In the genomic region with DNA sequence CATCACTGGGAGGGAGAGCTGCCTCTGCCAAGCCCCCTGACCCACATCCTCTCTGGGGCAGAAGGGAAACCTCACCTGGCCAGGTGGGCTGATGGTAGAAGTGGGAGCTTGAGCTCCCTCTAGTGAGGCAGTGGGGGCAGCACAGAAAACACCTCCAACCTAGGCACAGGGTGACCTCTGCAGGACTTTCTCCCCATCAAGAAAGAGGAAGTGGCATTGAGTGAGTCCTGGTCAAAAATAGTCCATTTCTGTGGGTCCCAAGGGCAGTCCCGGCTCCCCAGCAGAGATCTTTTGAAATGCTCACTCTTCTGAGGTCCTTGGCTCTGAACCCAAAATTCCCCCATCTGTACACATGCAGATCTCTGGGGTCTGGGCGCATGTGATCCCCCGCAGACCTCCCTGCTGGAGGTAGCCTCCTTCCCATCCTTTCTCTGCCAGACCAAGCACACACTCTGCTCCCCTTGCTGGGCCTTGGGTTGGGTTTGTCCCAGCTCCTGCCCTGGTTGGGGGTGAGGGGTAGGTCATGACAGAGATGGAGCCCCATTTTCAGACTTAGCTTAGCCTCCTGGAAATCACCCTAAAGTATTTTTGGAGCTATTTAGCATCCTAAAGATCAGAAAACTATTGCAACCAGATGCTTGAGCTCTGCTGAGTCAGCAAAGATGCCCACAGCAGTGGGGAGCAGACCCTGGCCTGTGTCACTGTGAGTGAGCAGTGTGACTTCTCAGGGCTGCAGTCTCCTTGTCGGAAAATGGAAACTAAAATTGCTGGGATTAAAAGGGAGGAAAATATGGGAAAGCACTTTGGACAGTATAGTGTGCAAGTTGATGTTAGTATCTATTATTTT, we compare ENCODE assay signal across 9 cellular contexts. TPM values are rescaled to one million over a fixed set of nuclear protein-coding genes. Genes with fewer than 3 reads are reported as not detected.
DNase-seq lines count a peak whose midpoint lies in the region; ATAC-seq and TF ChIP-seq lines count a peak whose summit lies in the region.
"Had no signal": no experiment of that assay in that cellular context is flagged by ENCODE, and none has a peak within 500 bp of the region (broad histone marks: within the 10 kb centered on the region; RNA-seq: fewer than 3 reads in every experiment).

No MANE protein-coding gene starts in this region.

- no peaks in the 10 kb centered on the region for H3K36me3 Mint-ChIP-seq in CD4-positive, alpha-beta memory T cell

- no peaks in the 10 kb centered on the region for H3K36me3 ChIP-seq in CD4-positive, alpha-beta memory T cell (ENCODE audit: insufficient read depth, low read length)
- H3K36me3 ChIP-seq in esophagus squamous epithelium = no peaks in the 10 kb centered on the region

- no peaks in the 10 kb centered on the region for H3K9me3 ChIP-seq in CD4-positive, alpha-beta memory T cell (ENCODE audit: control insufficient read depth in 1 of 2, low read length in 2 of 2)
- no peaks in the 10 kb centered on the region for H3K9me3 ChIP-seq in esophagus squamous epithelium

- intact Hi-C loops in CD4-positive, alpha-beta memory T cell (cut with micrococcal nuclease) = loop anchor here (1.0 kb wide), 6 partner anchors 65 to 239 kb away; no protein-coding TSS in a partner anchor
- intact Hi-C loops in esophagus squamous epithelium (cut with DNase I) = no loop called here

- no peaks in the 10 kb centered on the region for H3K27me3 ChIP-seq in CD4-positive, alpha-beta memory T cell (ENCODE audit: insufficient read depth, low read length)
- peaks cover 0 to 4% (median 0%) of the 10 kb centered on the region in 4 donors for H3K27me3 ChIP-seq in esophagus squamous epithelium

- H3K27ac ChIP-seq in CD4-positive, alpha-beta memory T cell (ENCODE audit: low read depth, low read length) = peak overlapping the region; percentile 8
- H3K27ac ChIP-seq in esophagus squamous epithelium = no peak overlapping the region

- peak; percentile 89 for ATAC-seq in GM21390 (IDR thresholded peaks at IDR 0.05; ENCODE audit: unreplicated experiment)

- DNase-seq in CD4-positive, alpha-beta memory T cell = peak; percentile 64 to 72 (median 70)
- DNase-seq in HT1080 (ENCODE audit: low read depth) = peak; percentile 22
- DNase-seq in activated CD4-positive, alpha-beta T cell treated with anti-CD3 and anti-CD28 coated beads, Interleukin-2, amount 50 U/mL, for 1 hour = peak; percentile 60
- no peak for DNase-seq in esophagus squamous epithelium (lab: John Stamatoyannopoulos, UW)
- peak; percentile 42 to 63 (median 48) for DNase-seq in stimulated activated CD4-positive, alpha-beta T cell treated with anti-CD3 and anti-CD28 coated beads, TNF-alpha, amount 100 ng/mL, for 24 hours (ENCODE audit: low read depth in 3 of 3)
- DNase-seq in NCI-H524 treated with DMSO at 0.1 percent for 48 hours (lab: John Stamatoyannopoulos, UW) = no peak
- no peak for DNase-seq in middle frontal gyrus (ENCODE audit: extremely low spot score, low spot score)

- 74 to 78% methylated on average over 2 to 4 of the region's 4 CpGs for WGBS in esophagus squamous epithelium, 2 donors

- peaks cover 0 to 39% (median 27%) of the 10 kb centered on the region in 4 donors for H3K4me1 Mint-ChIP-seq in CD4-positive, alpha-beta memory T cell

- peak in 5 of 6 experiments; percentile 38 to 68 (median 57) for TF ChIP-seq CTCF in esophagus squamous epithelium (IDR thresholded peaks at IDR 0.05)

- POLR2A ChIA-PET in CD4-positive, alpha-beta memory T cell (lab: Charles Lee; ENCODE audit: partially characterized antibody) = interaction anchor here (0.7 to 5.5 kb wide), 17 partner anchors 26 to 118 kb away, joined by 3 to 53 read pairs (median 7); a partner anchor contains a TSS

- no peak overlapping the region for H3K4me3 ChIP-seq in CD4-positive, alpha-beta memory T cell (ENCODE audit: low read length in 2 of 2)
- H3K4me3 ChIP-seq in esophagus squamous epithelium = no peak overlapping the region

- H3K4me1 ChIP-seq in CD4-positive, alpha-beta memory T cell (ENCODE audit: insufficient read depth, low read length) = peaks cover 51% of the 10 kb centered on the region
- peaks cover 0 to 4% (median 0%) of the 10 kb centered on the region in 3 donors for H3K4me1 ChIP-seq in esophagus squamous epithelium

- peak overlapping the region in 5 of 7 donors; percentile 45 to 89 (median 56) for H3K27ac Mint-ChIP-seq in CD4-positive, alpha-beta memory T cell

- CTCF ChIA-PET in CD4-positive, alpha-beta memory T cell (lab: Charles Lee; ENCODE audit: partially characterized antibody) = interaction anchor here (0.8 to 8.0 kb wide), 33 partner anchors 9 to 239 kb away, joined by 3 to 374 read pairs (median 7); a partner anchor contains a TSS

- TF ChIP-seq POLR2A in esophagus squamous epithelium (IDR thresholded peaks at IDR 0.05) = no peak

- no peak overlapping the region for H3K4me3 Mint-ChIP-seq in CD4-positive, alpha-beta memory T cell

- no peaks in the 10 kb centered on the region for H3K27me3 Mint-ChIP-seq in CD4-positive, alpha-beta memory T cell

- H3K9me3 Mint-ChIP-seq in CD4-positive, alpha-beta memory T cell = no peaks in the 10 kb centered on the region

RNA-seq across cellular contexts. Expression of a gene that starts 41.6 kb away (rescaled TPM):
- total RNA-seq in CD4-positive, alpha-beta memory T cell = 100 to 1,000 TPM; 291 to 318 TPM
- 100 to 1,000 TPM; 117 to 259 TPM for polyA plus RNA-seq in CD4-positive, alpha-beta memory T cell
- total RNA-seq in HT1080 (2014; rRNA removed; shearing (Covaris generic)) = 0.50 TPM in 1 of 2 replicates, not detected in the other
- not detected in 2 replicates for polyA plus RNA-seq in HT1080 (2015; cell fraction: cytosol; rRNA removed)
- polyA plus RNA-seq in HT1080 (2015; cell fraction: nucleus; rRNA removed) = 0.12 and 1.1 TPM in 2 replicates
- total RNA-seq in esophagus squamous epithelium = 10 to 100 TPM in 3 of 4 donors, 1 to 10 TPM in 1; 3.9 to 17.9 (median 12.6) TPM
- total RNA-seq: fibroblast of lung had no signal
- polyA plus RNA-seq: fibroblast of lung had no signal

RNA-seq across cellular contexts. Expression of a gene that starts 50.0 kb away (rescaled TPM):
- total RNA-seq in CD4-positive, alpha-beta memory T cell = not detected
- not detected for polyA plus RNA-seq in CD4-positive, alpha-beta memory T cell
- total RNA-seq in HT1080 (2014; rRNA removed; shearing (Covaris generic)) = not detected in 2 replicates
- polyA plus RNA-seq in HT1080 (2015; cell fraction: cytosol; rRNA removed) = not detected in 2 replicates
- 0.11 TPM in 1 of 2 replicates, not detected in the other for polyA plus RNA-seq in HT1080 (2015; cell fraction: nucleus; rRNA removed)
- 1 to 10 TPM in 3 of 4 donors, under 1 TPM in 1; 0.38 to 9.3 (median 2.4) TPM for total RNA-seq in esophagus squamous epithelium
- total RNA-seq: fibroblast of lung had no signal
- polyA plus RNA-seq: fibroblast of lung had no signal

Comparison
In these comparisons a context has a peak if more than half of its experiments do, and no peak if none do; other contexts are left out.
1. DNase-seq: peak in CD4-positive, alpha-beta memory T cell (5 of 5), HT1080 (single experiment), activated CD4-positive, alpha-beta T cell treated with anti-CD3 and anti-CD28 coated beads, Interleukin-2, amount 50 U/mL, for 1 hour (single experiment) and stimulated activated CD4-positive, alpha-beta T cell treated with anti-CD3 and anti-CD28 coated beads, TNF-alpha, amount 100 ng/mL, for 24 hours (3 of 3); none in esophagus squamous epithelium (single experiment), NCI-H524 treated with DMSO at 0.1 percent for 48 hours (single experiment) and middle frontal gyrus (single experiment).
2. RNA of a gene that starts 41.6 kb away (total RNA-seq): 291 to 318 TPM in CD4-positive, alpha-beta memory T cell; 3.9 to 17.9 TPM in esophagus squamous epithelium and 0.50 TPM in HT1080; every median in the first group is over 10 times any median in the second.